Comparison of ENCODE assay signal across 9 cellular contexts in genomic region chr20:41004561-41005360, GRCh38. TPM values are rescaled to one million over a fixed set of nuclear protein-coding genes. Genes with fewer than 3 reads are reported as not detected.
DNase-seq lines count a peak whose midpoint lies in the region; ATAC-seq and TF ChIP-seq lines count a peak whose summit lies in the region.
"Had no signal": no experiment of that assay in that cellular context is flagged by ENCODE, and none has a peak within 500 bp of the region (broad histone marks: within the 10 kb centered on the region; RNA-seq: fewer than 3 reads in every experiment).

No MANE protein-coding gene starts in this region.

- no peak for TF ChIP-seq POLR2A in ovary (IDR thresholded peaks at IDR 0.05)

- H3K9me3 ChIP-seq in PC-3 (ENCODE audit: low read length) = no peaks in the 10 kb centered on the region
- H3K9me3 ChIP-seq in duodenal mucosa (ENCODE audit: control insufficient read depth in 1 of 2, low read length in 2 of 2) = peaks cover 3 to 6% of the 10 kb centered on the region in 2 donors
- H3K9me3 ChIP-seq in ovary = no peaks in the 10 kb centered on the region
- H3K9me3 ChIP-seq: tibial artery had no signal

- H3K4me1 ChIP-seq in PC-3 (ENCODE audit: insufficient read depth, low read length) = peaks cover 57% of the 10 kb centered on the region
- peaks cover 45 to 46% of the 10 kb centered on the region in 2 donors for H3K4me1 ChIP-seq in duodenal mucosa (ENCODE audit: control insufficient read depth in 1 of 2, insufficient read depth in 2 of 2, low read length in 2 of 2)
- peaks cover 4% of the 10 kb centered on the region for H3K4me1 ChIP-seq in ovary (ENCODE audit: insufficient read depth)

- TF ChIP-seq EP300 in ovary (IDR thresholded peaks at IDR 0.05) = no peak

- peaks cover 3% of the 10 kb centered on the region; the same call in 1 of the 2 replicates for H3K36me3 ChIP-seq in PC-3 (ENCODE audit: low read depth, low read length)
- no peaks in the 10 kb centered on the region for H3K36me3 ChIP-seq in duodenal mucosa (ENCODE audit: control insufficient read depth in 1 of 2, insufficient read depth in 2 of 2, low read length in 2 of 2)
- H3K36me3 ChIP-seq in ovary = no peaks in the 10 kb centered on the region
- H3K36me3 ChIP-seq: tibial artery had no signal

- TSS peak; percentile 66 for BruUV-seq in PC-3 (replicated peaks; lab: Mats Ljungman, UMichigan)

- DNase-seq in DMS53 (lab: John Stamatoyannopoulos, UW) (peak; percentile 65), PC-3 (peak; percentile 63), ovary (no peak), GF-D8 (lab: John Stamatoyannopoulos, UW) (no peak), COR-L47 (lab: John Stamatoyannopoulos, UW) (no peak)

- H2AFZ ChIP-seq in PC-3 (ENCODE audit: low read length) = no peak overlapping the region

- H3K4me2 ChIP-seq in PC-3 (ENCODE audit: low read length) = peak overlapping the region; percentile 75

- peaks cover 16% of the 10 kb centered on the region; the same call in 1 of the 2 replicates for H3K79me2 ChIP-seq in PC-3 (ENCODE audit: low read length)

- H3K27ac ChIP-seq in PC-3 (ENCODE audit: low read length) (peak overlapping the region; percentile 99), duodenal mucosa (ENCODE audit: low read depth, low read length) (peak overlapping the region; percentile 47), ovary (peak overlapping the region; percentile 6 to 25)

- no peak for TF ChIP-seq CTCF in PC-3 (conservative IDR thresholded peaks at IDR 0.05; ENCODE audit: low read depth, low read length)
- no peak for TF ChIP-seq CTCF in ovary (IDR thresholded peaks at IDR 0.05)

- H3K9me2 ChIP-seq in PC-3 (replicated peaks; ENCODE audit: low read length) = no peaks in the 10 kb centered on the region

- peaks cover 19% of the 10 kb centered on the region for H3F3A ChIP-seq in PC-3 (ENCODE audit: low read length, unreplicated experiment)

- no peaks in the 10 kb centered on the region for H4K20me1 ChIP-seq in PC-3 (ENCODE audit: low read length)

- H3K9ac ChIP-seq in PC-3 (ENCODE audit: low read length) (peak overlapping the region; percentile 85), duodenal mucosa (ENCODE audit: low read depth in 1 of 2, low read length in 2 of 2) (peak overlapping the region in 1 of 2 donors; percentile 15)

- CTCF ChIA-PET in PC-3 (lab: Charles Lee) = no interaction called here

- POLR2A ChIA-PET in PC-3 (lab: Charles Lee; ENCODE audit: unreplicated experiment) = interaction anchor here (0.6 to 1.0 kb wide), 3 partner anchors 14 to 325 kb away, joined by 3 to 4 read pairs (median 3); no protein-coding TSS in a partner anchor

- intact Hi-C loops in PC-3 (cut with micrococcal nuclease) (no loop called here), ovary (cut with DNase I) (no loop called here)

- H3K4me3 ChIP-seq in PC-3 (ENCODE audit: low read length) = peak overlapping the region; percentile 49
- no peak overlapping the region for H3K4me3 ChIP-seq in duodenal mucosa (ENCODE audit: low read depth in 1 of 2, low read length in 2 of 2)
- H3K4me3 ChIP-seq in ovary = no peak overlapping the region
- H3K4me3 ChIP-seq: tibial artery had no signal

- ATAC-seq in PC-3 = no peak
- no peak for ATAC-seq in activated CD4-positive, CD25-positive, alpha-beta regulatory T cell treated with anti-CD3 and anti-CD28 coated beads, Interleukin-2, amount 50 U/mL, for 24 hours
- ATAC-seq in GM19035 (IDR thresholded peaks at IDR 0.05; ENCODE audit: unreplicated experiment) = no peak

- 37 to 42% (median 41%) methylated on average over 8 of the region's 8 CpGs for WGBS in ovary, 3 donors

- no peaks in the 10 kb centered on the region for H3K27me3 ChIP-seq in PC-3 (ENCODE audit: low read length)
- H3K27me3 ChIP-seq in duodenal mucosa (ENCODE audit: control insufficient read depth in 1 of 2, insufficient read depth in 2 of 2, low read length in 2 of 2) = no peaks in the 10 kb centered on the region
- H3K27me3 ChIP-seq in ovary = no peaks in the 10 kb centered on the region
- H3K27me3 ChIP-seq: tibial artery had no signal

RNA-seq across cellular contexts. Expression of gene TOP1, which starts 23.9 kb away (rescaled TPM):
- 29.1 and 56.8 TPM in 2 replicates for total RNA-seq in PC-3 (2014; rRNA removed)
- total RNA-seq in ovary = 10 to 100 TPM; 24.8 to 41.8 (median 35.6) TPM
- polyA plus RNA-seq in ovary = 10 to 100 TPM; 20.9 to 48.4 TPM

Comparison
In these comparisons a context has a peak if more than half of its experiments do, and no peak if none do; other contexts are left out.
1. DNase-seq: peak in DMS53 (single experiment) and PC-3 (single experiment); none in ovary (0 of 5), GF-D8 (single experiment) and COR-L47 (single experiment).
2. H3K27ac ChIP-seq: peak in every context shown above with its lines; median percentile 99 in PC-3; 47 in duodenal mucosa; 16 in ovary.